ENCODE assay signal across 8 cellular contexts in genomic region chrX:119942173-119942819, GRCh38. TPM values are rescaled to one million over a fixed set of nuclear protein-coding genes. Genes with fewer than 3 reads are reported as not detected.
DNase-seq lines count a peak whose midpoint lies in the region; ATAC-seq and TF ChIP-seq lines count a peak whose summit lies in the region.

No MANE protein-coding gene starts in this region.

- no peaks in the 10 kb centered on the region for H3K27me3 ChIP-seq in stomach

- H3K9me3 ChIP-seq in stomach, result no peaks in the 10 kb centered on the region

- intact Hi-C loops in activated T-helper 2 cell treated with anti-CD3 and anti-CD28 coated beads, Interferon-gamma antibody, Interleukin-2, Interleukin-4, amounts not matched to agents 10 μg/mL and 5 μg/mL and 100 μg/mL, durations not matched to agents 14 hours and 24 hours and 36 hours (cut with micrococcal nuclease), result no loop called here
- intact Hi-C loops in stomach (cut with DNase I; ENCODE audit: low total_unique reads) (no loop called here), posterior vena cava (cut with DNase I) (no loop called here)

- H3K36me3 Mint-ChIP-seq in activated T-helper 2 cell treated with anti-CD3 and anti-CD28 coated beads, Interferon-gamma antibody, Interleukin-2, Interleukin-4, amounts not matched to agents 10 μg/mL and 5 μg/mL and 100 μg/mL, durations not matched to agents 14 hours and 24 hours and 36 hours (ENCODE audit: low read depth), result peaks cover 8% of the 10 kb centered on the region
- H3K36me3 Mint-ChIP-seq in immature natural killer cell, result no peaks in the 10 kb centered on the region

- peak; percentile 20 for DNase-seq in DMS 273 (lab: John Stamatoyannopoulos, UW; ENCODE audit: unreplicated experiment)
- no peak for DNase-seq in DMS 273 treated with DMSO at 0.1 percent for 48 hours (lab: John Stamatoyannopoulos, UW)
- DNase-seq in activated T-helper 2 cell treated with anti-CD3 and anti-CD28 coated beads, Interferon-gamma antibody, Interleukin-2, Interleukin-4, amounts not matched to agents 10 μg/mL and 5 μg/mL and 100 μg/mL, durations not matched to agents 14 hours and 24 hours and 36 hours (ENCODE audit: low spot score), result no peak
- no peak for DNase-seq in immature natural killer cell
- no peak for DNase-seq in stomach
- DNase-seq in posterior vena cava (ENCODE audit: low spot score), result no peak
- no peak for DNase-seq in inferior parietal cortex (ENCODE audit: extremely low spot score)

- no peak for TF ChIP-seq EP300 in stomach (IDR thresholded peaks at IDR 0.05)

- no peak for TF ChIP-seq POLR2A in stomach (IDR thresholded peaks at IDR 0.05)

- no peak for TF ChIP-seq CTCF in stomach (IDR thresholded peaks at IDR 0.05)

- peaks cover 5 to 24% (median 17%) of the 10 kb centered on the region in 4 donors for H3K4me1 ChIP-seq in stomach

- no peaks in the 10 kb centered on the region for H3K27me3 Mint-ChIP-seq in activated T-helper 2 cell treated with anti-CD3 and anti-CD28 coated beads, Interferon-gamma antibody, Interleukin-2, Interleukin-4, amounts not matched to agents 10 μg/mL and 5 μg/mL and 100 μg/mL, durations not matched to agents 14 hours and 24 hours and 36 hours (ENCODE audit: low read depth)
- peaks cover 0 to 2% (median 2%) of the 10 kb centered on the region in 3 donors for H3K27me3 Mint-ChIP-seq in immature natural killer cell (ENCODE audit: low read depth in 3 of 3)

- no peak for ATAC-seq in GM21619 (IDR thresholded peaks at IDR 0.05; ENCODE audit: unreplicated experiment)

- peak overlapping the region; percentile 91 for H3K27ac Mint-ChIP-seq in activated T-helper 2 cell treated with anti-CD3 and anti-CD28 coated beads, Interferon-gamma antibody, Interleukin-2, Interleukin-4, amounts not matched to agents 10 μg/mL and 5 μg/mL and 100 μg/mL, durations not matched to agents 14 hours and 24 hours and 36 hours
- H3K27ac Mint-ChIP-seq in immature natural killer cell, result peak overlapping the region; percentile 92 to 97 (median 94)

- 47 to 58% (median 51%) methylated on average over 12 to 13 of the region's 13 CpGs for WGBS in stomach, 5 donors

- no peaks in the 10 kb centered on the region for H3K9me3 Mint-ChIP-seq in activated T-helper 2 cell treated with anti-CD3 and anti-CD28 coated beads, Interferon-gamma antibody, Interleukin-2, Interleukin-4, amounts not matched to agents 10 μg/mL and 5 μg/mL and 100 μg/mL, durations not matched to agents 14 hours and 24 hours and 36 hours
- H3K9me3 Mint-ChIP-seq in immature natural killer cell, result peaks cover 0 to 1% (median 0%) of the 10 kb centered on the region in 6 donors

- H3K4me1 Mint-ChIP-seq in activated T-helper 2 cell treated with anti-CD3 and anti-CD28 coated beads, Interferon-gamma antibody, Interleukin-2, Interleukin-4, amounts not matched to agents 10 μg/mL and 5 μg/mL and 100 μg/mL, durations not matched to agents 14 hours and 24 hours and 36 hours (ENCODE audit: low read depth), result peaks cover 13% of the 10 kb centered on the region
- H3K4me1 Mint-ChIP-seq in immature natural killer cell, result peaks cover 17 to 22% of the 10 kb centered on the region in 2 donors

- peaks cover 0 to 10% (median 0%) of the 10 kb centered on the region in 4 donors for H3K36me3 ChIP-seq in stomach

- peak overlapping the region in 4 of 5 donors; percentile 83 to 94 (median 92) for H3K27ac ChIP-seq in stomach

- H3K4me3 Mint-ChIP-seq in activated T-helper 2 cell treated with anti-CD3 and anti-CD28 coated beads, Interferon-gamma antibody, Interleukin-2, Interleukin-4, amounts not matched to agents 10 μg/mL and 5 μg/mL and 100 μg/mL, durations not matched to agents 14 hours and 24 hours and 36 hours (ENCODE audit: low read depth), result peak overlapping the region; percentile 92
- peak overlapping the region; percentile 87 to 99 (median 90) for H3K4me3 Mint-ChIP-seq in immature natural killer cell

- H3K4me3 ChIP-seq in stomach, result peak overlapping the region; percentile 65 to 77 (median 74)

RNA-seq across cellular contexts. Expression of gene NKAP, which starts 1.3 kb away (rescaled TPM):
- 9.8 and 10.4 TPM in 2 replicates for total RNA-seq in activated T-helper 2 cell treated with anti-CD3 and anti-CD28 coated beads, Interferon-gamma antibody, Interleukin-2, Interleukin-4, amounts not matched to agents 10 μg/mL and 5 μg/mL and 100 μg/mL, durations not matched to agents 14 hours and 24 hours and 36 hours
- polyA plus RNA-seq in immature natural killer cell (1 to 10 TPM; 1.3 to 4.7 (median 1.8) TPM), stomach (1 to 10 TPM; 3.7 to 6.7 (median 6.3) TPM)
- total RNA-seq in stomach (1 to 10 TPM in 4 of 5 donors, under 1 TPM in 1; 0.58 to 7.5 (median 6.1) TPM), posterior vena cava (1 to 10 TPM; 5.9 to 8.4 TPM)

RNA-seq across cellular contexts. Expression of gene AKAP14, which starts 46.6 kb away (rescaled TPM):
- not detected in 2 replicates for total RNA-seq in activated T-helper 2 cell treated with anti-CD3 and anti-CD28 coated beads, Interferon-gamma antibody, Interleukin-2, Interleukin-4, amounts not matched to agents 10 μg/mL and 5 μg/mL and 100 μg/mL, durations not matched to agents 14 hours and 24 hours and 36 hours
- not detected for polyA plus RNA-seq in immature natural killer cell
- not detected for total RNA-seq in stomach
- polyA plus RNA-seq in stomach, result not detected
- total RNA-seq in posterior vena cava, result not detected
